8 cellular contexts compared by ENCODE assay signal in the genomic region with DNA sequence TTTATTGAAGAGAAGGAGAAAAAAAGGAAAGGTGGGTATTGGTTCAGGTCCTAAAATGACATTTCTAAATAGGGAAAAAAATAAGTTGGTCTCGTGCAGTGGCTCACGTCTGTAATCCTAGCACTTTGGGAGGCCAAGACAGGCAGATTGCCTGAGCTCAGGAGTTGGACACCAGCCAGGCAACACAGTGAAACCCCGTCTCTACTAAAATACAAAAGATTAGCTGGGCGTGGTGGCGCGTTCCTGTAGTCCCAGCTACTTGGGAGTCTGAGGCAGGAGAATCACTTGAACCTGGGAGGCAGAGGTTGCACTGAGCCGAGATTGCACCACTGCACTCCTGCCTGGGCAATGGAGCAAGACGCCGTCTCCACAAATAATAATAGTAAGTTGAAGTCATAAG.
DNase-seq lines count a peak whose midpoint lies in the region; ATAC-seq and TF ChIP-seq lines count a peak whose summit lies in the region.
"Not testable (repeated sequence)": the region's sequence is repeated elsewhere in the genome, so short reads cannot be mapped to it uniquely, and the experiment has no call there.

No MANE protein-coding gene starts in this region.

- H3K9me3 ChIP-seq in colonic mucosa; left ventricle myocardium inferior (replicated peaks); psoas muscle; tibial artery: not testable (repeated sequence)

- H3K27ac ChIP-seq in colonic mucosa: not testable (repeated sequence)
- H3K27ac ChIP-seq in left ventricle myocardium inferior (replicated peaks) (peak overlapping the region; percentile 87), psoas muscle (peak overlapping the region; percentile 86), tibial artery (peak overlapping the region; percentile 75 to 76)

- not testable (repeated sequence) for H3K4me3 ChIP-seq in colonic mucosa, left ventricle myocardium inferior, psoas muscle, tibial artery

- not testable (repeated sequence) for H3K4me1 ChIP-seq in colonic mucosa
- H3K4me1 ChIP-seq in left ventricle myocardium inferior (peaks cover 82% of the 10 kb centered on the region), psoas muscle (peaks cover 60% of the 10 kb centered on the region), tibial artery (peaks cover 0 to 67% (median 39%) of the 10 kb centered on the region in 4 donors)

- not testable (repeated sequence) for H3K9ac ChIP-seq in colonic mucosa (ENCODE audit: low read depth in 2 of 2, low read length in 2 of 2)

- not testable (repeated sequence) for TF ChIP-seq CTCF in colonic mucosa (IDR thresholded peaks at IDR 0.05); left ventricle myocardium inferior (IDR thresholded peaks at IDR 0.05; ENCODE audit: borderline replicate concordance); psoas muscle (IDR thresholded peaks at IDR 0.05); tibial artery (IDR thresholded peaks at IDR 0.05)

- not testable (repeated sequence) for ATAC-seq in psoas muscle

- not testable (repeated sequence) for H3K36me3 ChIP-seq in colonic mucosa, tibial artery
- H3K36me3 ChIP-seq in left ventricle myocardium inferior (peaks cover 14% of the 10 kb centered on the region), psoas muscle (ENCODE audit: insufficient read depth in 1 of 2, low read depth in 1 of 2) (peaks cover 0 to 39% of the 10 kb centered on the region in 2 donors)

- not testable (repeated sequence) for H3K27me3 ChIP-seq in colonic mucosa; left ventricle myocardium inferior (ENCODE audit: low read depth); psoas muscle (ENCODE audit: insufficient read depth in 3 of 3, low read length in 2 of 3); tibial artery

- 32 to 46% (median 35%) methylated on average over 9 of the region's 9 CpGs for WGBS in psoas muscle, 3 donors

- DNase-seq in DMS153 treated with DMSO at 0.1 percent for 48 hours (lab: John Stamatoyannopoulos, UW; ENCODE audit: unreplicated experiment) (peak; percentile 26), NCI-H1436 (lab: John Stamatoyannopoulos, UW) (peak; percentile 17), NCI-H2171 (lab: John Stamatoyannopoulos, UW) (peak; percentile 84), NCI-H69 (lab: John Stamatoyannopoulos, UW) (peak; percentile 47), colonic mucosa (peak; percentile 63), left ventricle myocardium inferior (peak; percentile 58), psoas muscle (peak in 1 of 2 donors; percentile 67), tibial artery (peak; percentile 62 to 85)

- intact Hi-C loops in colonic mucosa (cut with DNase I); psoas muscle (cut with DNase I): not testable (repeated sequence)
- intact Hi-C loops in left ventricle myocardium inferior (cut with micrococcal nuclease): loop anchor here (10.0 kb wide), 1 partner anchor 132 kb away; a partner anchor contains a TSS
- intact Hi-C loops in tibial artery (cut with DNase I; ENCODE audit: low total_unique reads): loop anchor here (5.0 kb wide), 1 partner anchor 130 kb away; a partner anchor contains a TSS
